ENCODE assay signal across 8 cellular contexts in the genomic region with DNA sequence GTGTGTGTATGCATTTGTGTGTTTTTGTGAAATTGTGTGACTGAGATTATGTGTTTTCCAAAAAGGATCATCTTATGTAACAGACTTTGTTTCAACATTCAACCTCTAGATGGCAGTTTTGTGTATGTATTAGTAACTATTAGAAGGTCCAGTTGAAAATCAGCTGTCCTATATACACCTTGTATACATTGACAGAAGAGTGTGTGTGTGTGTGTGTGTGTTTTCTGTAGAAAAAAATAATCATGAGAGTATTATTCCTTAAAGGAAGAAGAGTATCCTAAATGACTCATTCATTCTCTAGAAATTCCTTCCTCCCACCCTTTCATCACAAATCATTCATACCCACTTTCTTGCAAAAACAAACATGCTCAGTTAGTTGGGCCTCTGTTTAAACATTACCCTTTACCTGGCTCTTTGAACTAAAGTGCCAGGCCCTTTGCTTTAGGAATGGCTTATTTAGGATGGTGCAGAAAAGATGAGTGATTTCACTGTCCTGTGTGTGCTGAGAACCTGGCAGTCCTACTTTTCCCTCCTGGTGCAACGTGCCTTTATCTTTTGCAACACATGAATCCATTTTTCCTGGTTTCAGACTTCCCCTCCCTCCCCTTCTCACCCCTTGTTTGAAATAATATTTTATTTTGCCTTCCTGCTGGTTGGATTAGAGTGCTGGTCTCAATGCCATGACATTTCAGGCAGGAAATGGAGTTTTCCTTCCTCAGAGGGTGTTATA.
A peak's percentile ranks its signal among the peaks of the same experiment; 100 is the strongest.
DNase-seq lines count a peak whose midpoint lies in the region; ATAC-seq, FAIRE-seq and TF ChIP-seq lines count a peak whose summit lies in the region.

No MANE protein-coding gene starts in this region.

- peak; percentile 92 for ATAC-seq in GM12878

- no peaks in the 10 kb centered on the region for H4K20me1 ChIP-seq in GM12878 (ENCODE audit: control insufficient read depth, insufficient read depth)

- FAIRE-seq in GM12878 (lab: Jason Lieb, UNC): peak; percentile 78

- SMC1A ChIA-PET in GM12878 (lab: Charles Lee; ENCODE audit: uncharacterized antibody, unreplicated experiment): interaction anchor here (0.7 to 11.6 kb wide), 32 partner anchors 10 to 1264 kb away, joined by 3 to 149 read pairs (median 4); no protein-coding TSS in a partner anchor

- CTCF ChIA-PET in HEK293 (lab: Yijun Ruan, JAX): interaction anchor here (0.6 to 2.9 kb wide), 15 partner anchors 11 to 1269 kb away, joined by 3 to 13 read pairs (median 5); no protein-coding TSS in a partner anchor
- CTCF ChIA-PET in GM12878 (lab: Yijun Ruan, JAX): interaction anchor here (0.5 to 7.4 kb wide), 45 partner anchors 8 to 1270 kb away, joined by 3 to 78 read pairs (median 4); no protein-coding TSS in a partner anchor

- RAD21 ChIA-PET in GM12878 (lab: Charles Lee; ENCODE audit: unreplicated experiment): interaction anchor here (0.5 to 9.1 kb wide), 17 partner anchors 9 to 1269 kb away, joined by 3 to 129 read pairs (median 4); a partner anchor contains a TSS

- TF ChIP-seq CTCF in HEK293 (tag by site-specific recombination; IDR thresholded peaks at IDR 0.05): 0 out of 2 replicates have a peak, but pooled peaks have one; percentile 15
- TF ChIP-seq CTCF in GM12878 (IDR thresholded peaks at IDR 0.05 in 2 of 3, conservative IDR thresholded peaks at IDR 0.05 in 1 of 3; ENCODE audit: control insufficient read depth in 2 of 3, extremely low read depth in 1 of 3, insufficient read depth in 1 of 3, low read depth in 3 of 3, low read length in 3 of 3): peak; percentile 41 to 66 (median 48); a peak in 4 of 6 replicates

- TF ChIP-seq RAD21 in GM12878 (IDR thresholded peaks at IDR 0.05; ENCODE audit: insufficient read depth, low read depth, low read length): peak; percentile 68

- H3K4me2 ChIP-seq in GM12878 (ENCODE audit: control insufficient read depth, insufficient read depth): no peak overlapping the region

- POLR2A ChIA-PET in HEK293 (lab: Yijun Ruan, JAX) (no interaction called here), GM12878 (lab: Charles Lee) (no interaction called here)

- H3K27ac ChIP-seq in HEK293 (ENCODE audit: extremely low read depth, low read depth, low read length): no peak overlapping the region
- H3K27ac ChIP-seq in GM12878 (ENCODE audit: control insufficient read depth, insufficient read depth): no peak overlapping the region

- H3K36me3 ChIP-seq in HEK293 (ENCODE audit: control insufficient read depth in 2 of 2, insufficient read depth in 1 of 2, low read length in 2 of 2) (no peaks in the 10 kb centered on the region), GM12878 (ENCODE audit: control insufficient read depth in 2 of 2, insufficient read depth in 2 of 2, low read length in 1 of 2) (no peaks in the 10 kb centered on the region)

- TF ChIP-seq EP300 in GM12878 (IDR thresholded peaks at IDR 0.05; ENCODE audit: borderline replicate concordance in 1 of 2, control insufficient read depth in 1 of 2, low read depth in 2 of 2, low read length in 2 of 2): no peak

- TF ChIP-seq POLR2A in GM12878 (IDR thresholded peaks at IDR 0.05; ENCODE audit: low read depth, low read length): no peak

- no TSS peak for BruUV-seq in GM12878 (replicated peaks; lab: Mats Ljungman, UMichigan)

- 92% methylated on average over 1 of the region's 1 CpG for whole genome bisulfite sequencing in GM12878 (ENCODE audit: insufficient coverage, insufficient replicate concordance, low lambda C conversion rate, missing lambda C conversion rate)

- peaks cover 10% of the 10 kb centered on the region for H3K4me1 ChIP-seq in HEK293 (ENCODE audit: control insufficient read depth, insufficient read depth, low read length)
- H3K4me1 ChIP-seq in GM12878 (ENCODE audit: control insufficient read depth, insufficient read depth, low read length): no peaks in the 10 kb centered on the region

- no peak overlapping the region for H3K9ac ChIP-seq in GM12878 (ENCODE audit: control insufficient read depth, insufficient read depth, low read length)

- intact Hi-C loops in GM12878 (cut with micrococcal nuclease; ENCODE audit: unreplicated experiment): loop anchor here (2.0 to 10.0 kb wide), 7 partner anchors 42 to 1270 kb away; a partner anchor contains a TSS

- no peaks in the 10 kb centered on the region for H3K79me2 ChIP-seq in GM12878 (ENCODE audit: control insufficient read depth, insufficient read depth, low read length)

- H3K9me3 ChIP-seq in HEK293 (ENCODE audit: control insufficient read depth, insufficient read depth, low read depth, low read length) (no peaks in the 10 kb centered on the region), GM12878 (replicated peaks; ENCODE audit: control insufficient read depth, insufficient read depth, low read length) (no peaks in the 10 kb centered on the region)

- no peaks in the 10 kb centered on the region for H3K27me3 ChIP-seq in GM12878 (replicated peaks in 1 of 2; ENCODE audit: control insufficient read depth in 2 of 2, insufficient read depth in 2 of 2, low read length in 1 of 2)

- peak; percentile 67 for DNase-seq in NCI-H510A treated with DMSO at 0.1 percent for 48 hours (lab: John Stamatoyannopoulos, UW)
- no peak for DNase-seq in NCI-H510A (lab: John Stamatoyannopoulos, UW)
- DNase-seq in NCI-H2081 treated with DMSO at 0.1 percent for 48 hours (lab: John Stamatoyannopoulos, UW): peak; percentile 7
- DNase-seq in GM12878 (ENCODE audit: low read depth, low spot score): peak; percentile 21
- DNase-seq in kidney glomerular epithelial cell (lab: John Stamatoyannopoulos, UW): peak; percentile 46
- DNase-seq in KG1 (lab: John Stamatoyannopoulos, UW): no peak
- no peak for DNase-seq in GF-D8 (lab: John Stamatoyannopoulos, UW)

- H3K4me3 ChIP-seq in HEK293 (ENCODE audit: low read depth, low read length): no peak overlapping the region
- no peak overlapping the region for H3K4me3 ChIP-seq in GM12878

- H2AFZ ChIP-seq in GM12878 (ENCODE audit: control insufficient read depth, low read depth, low read length): no peak overlapping the region

- in situ Hi-C loops in GM12878 (cut with MboI): loop anchor here (5.0 to 10.0 kb wide), 3 partner anchors 82 to 1045 kb away; no protein-coding TSS in a partner anchor

TF ChIP-seq in HEK293, 187 proteins besides CTCF, POLR2A, EP300 and RAD21:
- no peak for TF ChIP-seq ZNF239 (tag by site-specific recombination; IDR thresholded peaks at IDR 0.05)
- TF ChIP-seq ZNF2 (tag by site-specific recombination; IDR thresholded peaks at IDR 0.05): peak; percentile 96
- no peak for TF ChIP-seq SCRT1 (tag by site-specific recombination; IDR thresholded peaks at IDR 0.05; ENCODE audit: borderline replicate concordance)
- TF ChIP-seq ZFP69B (tag by site-specific recombination; IDR thresholded peaks at IDR 0.05): no peak
- TF ChIP-seq ZNF785 (tag by site-specific recombination; IDR thresholded peaks at IDR 0.05): no peak
- peak; percentile 69 for TF ChIP-seq ZNF654 (tag by site-specific recombination; IDR thresholded peaks at IDR 0.05; ENCODE audit: low read depth)
- TF ChIP-seq ZNF585B (tag by site-specific recombination; IDR thresholded peaks at IDR 0.05): no peak
- no peak for TF ChIP-seq MEIS1 (CRISPR knock-in tag; IDR thresholded peaks at IDR 0.05; ENCODE audit: borderline replicate concordance)
- TF ChIP-seq SCRT2 (tag by site-specific recombination; IDR thresholded peaks at IDR 0.05): peak; percentile 54; the same call in 1 of the 2 replicates

TF ChIP-seq in GM12878, 131 proteins besides CTCF, POLR2A, EP300 and RAD21:
- TF ChIP-seq SUPT20H (IDR thresholded peaks at IDR 0.05; ENCODE audit: borderline replicate concordance, control insufficient read depth, low read depth, low read length) (no peak), SMC3 (IDR thresholded peaks at IDR 0.05; ENCODE audit: borderline replicate concordance, low read length) (peak; percentile 52; the same call in 1 of the 2 replicates)

Comparison
In these comparisons a context has a peak if more than half of its experiments do, and no peak if none do; other contexts are left out.
1. DNase-seq: peak in NCI-H510A treated with DMSO at 0.1 percent for 48 hours (single experiment), NCI-H2081 treated with DMSO at 0.1 percent for 48 hours (single experiment), GM12878 (single experiment) and kidney glomerular epithelial cell (single experiment); none in NCI-H510A (single experiment), KG1 (single experiment) and GF-D8 (single experiment).